Comparison of ENCODE assay signal across 10 cellular contexts in the genomic region with DNA sequence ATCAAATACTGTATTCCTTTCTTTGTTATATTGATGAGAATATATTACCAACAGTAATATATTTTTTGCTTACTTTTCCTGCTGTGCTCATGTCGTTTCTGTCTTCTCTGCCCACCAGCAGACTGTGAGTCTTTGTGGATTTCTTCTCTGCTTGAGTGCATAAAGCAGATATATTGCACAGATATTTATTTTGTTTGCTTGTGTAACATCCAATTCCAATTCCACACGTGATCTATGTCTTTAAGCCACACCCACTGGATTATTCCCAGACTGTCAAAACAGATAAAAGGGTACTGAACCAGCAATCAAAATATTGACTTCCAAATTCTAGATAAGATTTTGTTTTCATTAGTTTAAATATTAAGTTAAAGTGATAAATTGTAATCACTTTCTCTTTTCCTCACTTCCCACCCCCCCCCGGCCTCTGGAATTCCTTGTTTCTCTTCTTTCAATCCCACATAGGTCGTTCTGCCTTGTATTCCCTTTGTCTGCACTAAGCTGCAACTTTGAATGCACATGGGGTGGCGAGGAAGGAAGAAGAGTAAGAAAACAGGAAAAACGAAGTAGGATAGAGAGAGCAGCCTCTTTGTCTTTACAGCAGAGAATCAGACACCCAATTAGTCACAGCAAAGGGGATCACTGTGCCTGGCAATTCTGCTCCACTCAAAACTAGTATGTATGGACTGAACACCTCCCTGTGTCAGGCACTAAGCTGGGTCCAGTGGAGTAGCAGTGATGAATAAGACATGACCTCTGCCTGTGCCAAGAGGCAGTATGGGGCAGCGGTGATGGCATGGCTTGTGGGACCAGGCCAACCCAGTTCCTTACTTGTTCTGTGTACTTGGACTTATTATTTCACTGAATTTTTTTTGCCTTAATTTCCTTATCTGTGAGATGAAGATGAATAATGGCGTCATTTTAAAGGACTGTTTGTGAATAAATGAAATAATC. TPM values are rescaled to one million over a fixed set of nuclear protein-coding genes. Genes with fewer than 3 reads are reported as not detected.
DNase-seq lines count a peak whose midpoint lies in the region; ATAC-seq and TF ChIP-seq lines count a peak whose summit lies in the region.
"Had no signal": no experiment of that assay in that cellular context is flagged by ENCODE, and none has a peak within 500 bp of the region (broad histone marks: within the 10 kb centered on the region; RNA-seq: fewer than 3 reads in every experiment).

A gene (minus strand): TSS at position 161 of the 951 bp plus-strand sequence. CDS start 70 bp downstream, at position 91.

- no peaks in the 10 kb centered on the region for H3K36me3 Mint-ChIP-seq in mesothelial cell of epicardium

- WGBS in adrenal gland, 4 donors = 26 to 29% (median 28%) methylated on average over 8 of the region's 8 CpGs
- 46% methylated on average over 8 of the region's 8 CpGs for WGBS in suprapubic skin

- TF ChIP-seq EP300 in suprapubic skin (IDR thresholded peaks at IDR 0.05) = no peak

- no peaks in the 10 kb centered on the region for H3K9me3 ChIP-seq in adrenal gland (replicated peaks in 1 of 3)
- H3K9me3 ChIP-seq in suprapubic skin = no peaks in the 10 kb centered on the region
- no peaks in the 10 kb centered on the region for H3K9me3 ChIP-seq in MG63
- H3K9me3 ChIP-seq: BE2C had no signal

- TF ChIP-seq CTCF in adrenal gland (IDR thresholded peaks at IDR 0.05) (no peak), mesothelial cell of epicardium (IDR thresholded peaks at IDR 0.05; ENCODE audit: unreplicated experiment) (no peak), suprapubic skin (IDR thresholded peaks at IDR 0.05) (no peak)

- no peak for ATAC-seq in GM18909 (IDR thresholded peaks at IDR 0.05; ENCODE audit: poor library complexity, unreplicated experiment)

- intact Hi-C loops in adrenal gland (cut with DNase I) (no loop called here), cardiac septum (cut with DNase I) (loop anchor here (10.0 kb wide), 1 partner anchor 117 kb away; no protein-coding TSS in a partner anchor)

- H3K4me3 Mint-ChIP-seq in mesothelial cell of epicardium = no peak within 1 kb of the TSS

- H3K4me1 ChIP-seq in adrenal gland (replicated peaks in 1 of 2) (no peaks in the 10 kb centered on the region), suprapubic skin (peaks cover 36% of the 10 kb centered on the region)
- H3K4me1 ChIP-seq: BE2C had no signal

- peak within 1 kb of the TSS; percentile 33 for H3K27ac Mint-ChIP-seq in mesothelial cell of epicardium

- no peaks in the 10 kb centered on the region for H3K36me3 ChIP-seq in adrenal gland (replicated peaks in 1 of 2)
- peaks cover 5% of the 10 kb centered on the region for H3K36me3 ChIP-seq in suprapubic skin
- no peaks in the 10 kb centered on the region for H3K36me3 ChIP-seq in MG63
- H3K36me3 ChIP-seq: BE2C had no signal

- H3K9me3 Mint-ChIP-seq in mesothelial cell of epicardium = peaks cover 10% of the 10 kb centered on the region

- H3K27me3 ChIP-seq in adrenal gland (no peaks in the 10 kb centered on the region), suprapubic skin (no peaks in the 10 kb centered on the region), MG63 (no peaks in the 10 kb centered on the region)
- H3K27me3 ChIP-seq: BE2C had no signal

- H3K27ac ChIP-seq in adrenal gland (peak within 1 kb of the TSS in 2 of 5 donors; percentile 22 to 58), suprapubic skin (peak within 1 kb of the TSS; percentile 32)

- H3K4me1 Mint-ChIP-seq in mesothelial cell of epicardium = peaks cover 2% of the 10 kb centered on the region

- no peak for DNase-seq in adrenal gland
- no peak for DNase-seq in cardiac septum (ENCODE audit: low spot score)
- no peak for DNase-seq in mesothelial cell of epicardium (ENCODE audit: low spot score in 2 of 2, unreplicated experiment in 2 of 2)
- DNase-seq in suprapubic skin (ENCODE audit: low spot score in 2 of 2) = no peak
- no peak for DNase-seq in effector CD4-positive, alpha-beta T cell
- no peak for DNase-seq in T1000 (lab: John Stamatoyannopoulos, UW)
- no peak for DNase-seq in MG63
- DNase-seq: activated CD4-positive, CD25-positive, alpha-beta regulatory T cell; BE2C had no signal

- TF ChIP-seq POLR2A in adrenal gland (IDR thresholded peaks at IDR 0.05) (no peak), suprapubic skin (IDR thresholded peaks at IDR 0.05) (no peak)

- H3K4me3 ChIP-seq in adrenal gland (peak within 1 kb of the TSS in 1 of 4 donors; percentile 47), suprapubic skin (peak within 1 kb of the TSS; percentile 37), MG63 (no peak within 1 kb of the TSS)

- no peaks in the 10 kb centered on the region for H3K27me3 Mint-ChIP-seq in mesothelial cell of epicardium (ENCODE audit: low read depth)

RNA-seq across cellular contexts. Expression of the gene that starts here (rescaled TPM):
- total RNA-seq in adrenal gland = 100 to 1,000 TPM; 153 to 615 (median 378) TPM
- polyA plus RNA-seq in adrenal gland = 100 to 1,000 TPM; 118 to 208 (median 142) TPM
- total RNA-seq in cardiac septum = 12.6 TPM
- 0.14 TPM in 1 of 3 replicates, not detected in the others for total RNA-seq in mesothelial cell of epicardium
- 100 to 1,000 TPM in 3 of 4 donors, 10 to 100 TPM in 1; 72.9 to 318 (median 212) TPM for total RNA-seq in suprapubic skin
- not detected in 2 replicates for total RNA-seq in MG63 (2014; rRNA removed; shearing (Covaris generic); ENCODE audit: low replicate concordance)

Comparison
In these comparisons a context has a peak if more than half of its experiments do, and no peak if none do; other contexts are left out.
1. RNA of the gene that starts here (total RNA-seq): 153 to 615 TPM in adrenal gland, 72.9 to 318 TPM in suprapubic skin and 12.6 TPM in cardiac septum (single experiment); 0.14 TPM in mesothelial cell of epicardium and not detected in MG63; every median in the first group is over 10 times any median in the second.